Comparison of ENCODE assay signal across 18 cellular contexts in genomic region chr2:8281234-8281633, GRCh38.
"Had no signal": no experiment of that assay in that cellular context is flagged by ENCODE, and none has a peak within 500 bp of the region (broad histone marks: within the 10 kb centered on the region; RNA-seq: fewer than 3 reads in every experiment).

No MANE protein-coding gene starts in this region.

- H3K36me3 ChIP-seq: left ventricle myocardium inferior, right atrium auricular region, upper lobe of left lung had no signal

- H3K27ac Mint-ChIP-seq: activated T-cell treated with anti-CD3 and anti-CD28 coated beads, Interleukin-2, amount 50 U/mL, for 72 hours; memory B cell; nephron; progenitor cell of endocrine pancreas had no signal

- FAIRE-seq: endometrium, keratinocyte had no signal

- H3K27me3 ChIP-seq: right atrium auricular region, upper lobe of left lung had no signal

- H3K27ac ChIP-seq: left ventricle myocardium inferior, right atrium auricular region, upper lobe of left lung had no signal

- H3K36me3 Mint-ChIP-seq: memory B cell had no signal

- H3K4me3 ChIP-seq: left ventricle myocardium inferior, right atrium auricular region had no signal

- H3K4me1 ChIP-seq: right atrium auricular region had no signal

- H3K9me3 Mint-ChIP-seq: nephron had no signal

- H3K4me3 Mint-ChIP-seq: memory B cell, nephron had no signal

- DNase-seq: activated CD4-positive, CD25-positive, alpha-beta regulatory T cell treated with anti-CD3 and anti-CD28 coated beads, Interleukin-2, amount 50 U/mL, for 72 hours; activated gamma-delta T cell treated with Interleukin-2 at 50 U/mL for 16 hours; activated T-cell treated with anti-CD3 and anti-CD28 coated beads, Interleukin-2, amount 50 U/mL, for 72 hours; aorta; dorsolateral prefrontal cortex; left ventricle myocardium inferior; nucleus accumbens; SK-N-SH; stimulated activated CD4-positive, alpha-beta T cell treated with anti-CD3 and anti-CD28 coated beads, Interleukin-4, amount 100 ng/mL, for 24 hours; stimulated activated naive CD4-positive, alpha-beta T cell treated with Interleukin-2 at 50 U/mL for 16 hours; T-helper 1 cell; upper lobe of left lung had no signal

- H3K9me3 ChIP-seq: left ventricle myocardium inferior, right atrium auricular region, SK-N-SH, upper lobe of left lung had no signal

- H3K4me1 Mint-ChIP-seq: memory B cell had no signal
